ENCODE assay signal across 2 cellular contexts in the genomic region with DNA sequence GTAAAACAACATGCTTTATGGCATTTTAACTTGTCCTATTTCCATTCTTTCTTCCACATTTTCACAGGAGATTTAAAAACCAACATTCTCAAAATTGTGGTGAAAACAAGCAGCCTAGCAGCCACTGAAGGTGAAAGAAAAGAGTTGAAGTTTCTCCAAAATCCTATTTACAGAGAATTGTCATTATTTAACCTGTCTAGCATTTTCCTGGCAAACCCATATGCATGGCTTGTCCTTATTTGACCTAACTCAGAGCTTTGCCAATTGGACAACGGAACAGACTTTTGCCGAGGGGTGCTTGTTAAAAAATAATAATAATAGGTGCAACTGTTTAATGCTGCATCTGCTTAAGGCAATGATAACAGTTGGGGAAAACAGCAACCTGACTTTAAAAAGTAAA.
TF ChIP-seq lines count a peak whose summit lies in the region.

No MANE protein-coding gene starts in this region.

TF ChIP-seq in liver, 16 proteins besides CTCF, POLR2A, EP300 and RAD21 (continued from another document):
- TF ChIP-seq, protein P1, sequence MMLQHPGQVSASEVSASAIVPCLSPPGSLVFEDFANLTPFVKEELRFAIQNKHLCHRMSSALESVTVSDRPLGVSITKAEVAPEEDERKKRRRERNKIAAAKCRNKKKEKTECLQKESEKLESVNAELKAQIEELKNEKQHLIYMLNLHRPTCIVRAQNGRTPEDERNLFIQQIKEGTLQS (IDR thresholded peaks at IDR 0.05), result no peak
- peak in 1 of 2 donors; percentile 78 for TF ChIP-seq RXRA (IDR thresholded peaks at IDR 0.05)
- TF ChIP-seq HNF4A (conservative IDR thresholded peaks at IDR 0.05), result peak in 1 of 2 donors; percentile 37
- no peak for TF ChIP-seq NR2F2 (IDR thresholded peaks at IDR 0.05)

TF ChIP-seq in HepG2, 621 proteins besides CTCF, POLR2A, EP300 and RAD21 (continued from another document):
- TF ChIP-seq, protein P2, sequence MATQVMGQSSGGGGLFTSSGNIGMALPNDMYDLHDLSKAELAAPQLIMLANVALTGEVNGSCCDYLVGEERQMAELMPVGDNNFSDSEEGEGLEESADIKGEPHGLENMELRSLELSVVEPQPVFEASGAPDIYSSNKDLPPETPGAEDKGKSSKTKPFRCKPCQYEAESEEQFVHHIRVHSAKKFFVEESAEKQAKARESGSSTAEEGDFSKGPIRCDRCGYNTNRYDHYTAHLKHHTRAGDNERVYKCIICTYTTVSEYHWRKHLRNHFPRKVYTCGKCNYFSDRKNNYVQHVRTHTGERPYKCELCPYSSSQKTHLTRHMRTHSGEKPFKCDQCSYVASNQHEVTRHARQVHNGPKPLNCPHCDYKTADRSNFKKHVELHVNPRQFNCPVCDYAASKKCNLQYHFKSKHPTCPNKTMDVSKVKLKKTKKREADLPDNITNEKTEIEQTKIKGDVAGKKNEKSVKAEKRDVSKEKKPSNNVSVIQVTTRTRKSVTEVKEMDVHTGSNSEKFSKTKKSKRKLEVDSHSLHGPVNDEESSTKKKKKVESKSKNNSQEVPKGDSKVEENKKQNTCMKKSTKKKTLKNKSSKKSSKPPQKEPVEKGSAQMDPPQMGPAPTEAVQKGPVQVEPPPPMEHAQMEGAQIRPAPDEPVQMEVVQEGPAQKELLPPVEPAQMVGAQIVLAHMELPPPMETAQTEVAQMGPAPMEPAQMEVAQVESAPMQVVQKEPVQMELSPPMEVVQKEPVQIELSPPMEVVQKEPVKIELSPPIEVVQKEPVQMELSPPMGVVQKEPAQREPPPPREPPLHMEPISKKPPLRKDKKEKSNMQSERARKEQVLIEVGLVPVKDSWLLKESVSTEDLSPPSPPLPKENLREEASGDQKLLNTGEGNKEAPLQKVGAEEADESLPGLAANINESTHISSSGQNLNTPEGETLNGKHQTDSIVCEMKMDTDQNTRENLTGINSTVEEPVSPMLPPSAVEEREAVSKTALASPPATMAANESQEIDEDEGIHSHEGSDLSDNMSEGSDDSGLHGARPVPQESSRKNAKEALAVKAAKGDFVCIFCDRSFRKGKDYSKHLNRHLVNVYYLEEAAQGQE (IDR thresholded peaks at IDR 0.05; ENCODE audit: borderline replicate concordance in 1 of 2, low read depth in 1 of 2, low read length in 2 of 2), result no peak
- TF ChIP-seq HOXD1 (CRISPR knock-in tag; IDR thresholded peaks at IDR 0.05) (no peak), ZNF841 (CRISPR knock-in tag; IDR thresholded peaks at IDR 0.05; ENCODE audit: borderline replicate concordance) (no peak), FOXP1 (IDR thresholded peaks at IDR 0.05) (no peak), FOXP1 (CRISPR knock-in tag; IDR thresholded peaks at IDR 0.05) (no peak), MYNN (CRISPR knock-in tag; IDR thresholded peaks at IDR 0.05; ENCODE audit: low read depth) (no peak)
- TF ChIP-seq, protein P3, sequence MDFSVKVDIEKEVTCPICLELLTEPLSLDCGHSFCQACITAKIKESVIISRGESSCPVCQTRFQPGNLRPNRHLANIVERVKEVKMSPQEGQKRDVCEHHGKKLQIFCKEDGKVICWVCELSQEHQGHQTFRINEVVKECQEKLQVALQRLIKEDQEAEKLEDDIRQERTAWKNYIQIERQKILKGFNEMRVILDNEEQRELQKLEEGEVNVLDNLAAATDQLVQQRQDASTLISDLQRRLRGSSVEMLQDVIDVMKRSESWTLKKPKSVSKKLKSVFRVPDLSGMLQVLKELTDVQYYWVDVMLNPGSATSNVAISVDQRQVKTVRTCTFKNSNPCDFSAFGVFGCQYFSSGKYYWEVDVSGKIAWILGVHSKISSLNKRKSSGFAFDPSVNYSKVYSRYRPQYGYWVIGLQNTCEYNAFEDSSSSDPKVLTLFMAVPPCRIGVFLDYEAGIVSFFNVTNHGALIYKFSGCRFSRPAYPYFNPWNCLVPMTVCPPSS (IDR thresholded peaks at IDR 0.05), result no peak
